Comparison of ENCODE assay signal across 1 cellular context in genomic region chr20:49712918-49713778, GRCh38.
A peak's percentile ranks its signal among the peaks of the same experiment; 100 is the strongest.
TF ChIP-seq lines count a peak whose summit lies in the region.

No MANE protein-coding gene starts in this region.

TF ChIP-seq in H1, 55 proteins besides CTCF, POLR2A, EP300 and RAD21 (continued from another document):
- TF ChIP-seq SIN3A (conservative IDR thresholded peaks at IDR 0.05 in 1 of 2, IDR thresholded peaks at IDR 0.05 in 1 of 2; ENCODE audit: low read depth in 1 of 2, low read length in 2 of 2) (0 out of 4 replicates have a peak, but pooled peaks have one; percentile 23 to 45), ASH2L (IDR thresholded peaks at IDR 0.05; ENCODE audit: low read length) (peak; percentile 75), RBBP5 (IDR thresholded peaks at IDR 0.05; ENCODE audit: borderline replicate concordance, low read depth, low read length) (0 out of 2 replicates have a peak, but pooled peaks have one; percentile 32), YY1 (IDR thresholded peaks at IDR 0.05; ENCODE audit: low read depth, low read length) (no peak)
- TF ChIP-seq, protein P1, sequence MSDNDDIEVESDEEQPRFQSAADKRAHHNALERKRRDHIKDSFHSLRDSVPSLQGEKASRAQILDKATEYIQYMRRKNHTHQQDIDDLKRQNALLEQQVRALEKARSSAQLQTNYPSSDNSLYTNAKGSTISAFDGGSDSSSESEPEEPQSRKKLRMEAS (IDR thresholded peaks at IDR 0.05) = peak; percentile 89
TF ChIP-seq in H1: peak in this region for 9.
